In the genomic region with DNA sequence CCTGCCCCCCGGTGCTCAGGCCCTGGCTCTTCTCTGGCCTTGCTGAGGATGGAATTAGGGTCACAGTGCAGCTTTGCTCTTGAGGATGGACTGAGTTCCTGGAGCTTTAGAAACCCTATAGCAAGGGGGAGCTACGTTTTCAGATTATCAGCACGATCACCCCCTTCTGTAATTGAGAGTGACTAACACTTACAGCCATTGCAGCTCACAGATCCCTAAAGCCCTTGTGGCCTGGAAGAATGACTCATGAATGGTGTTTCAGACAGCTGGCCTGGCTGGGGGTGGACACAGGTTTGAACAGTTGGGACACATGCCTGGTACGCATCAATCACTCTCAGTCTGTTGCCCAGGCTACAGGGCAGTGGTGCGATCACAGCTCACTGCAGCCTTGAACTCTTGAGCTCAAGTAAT, we compare ENCODE assay signal across 10 cellular contexts.
DNase-seq lines count a peak whose midpoint lies in the region; ATAC-seq and TF ChIP-seq lines count a peak whose summit lies in the region.
"Had no signal": no experiment of that assay in that cellular context is flagged by ENCODE, and none has a peak within 500 bp of the region (broad histone marks: within the 10 kb centered on the region; RNA-seq: fewer than 3 reads in every experiment).

No MANE protein-coding gene starts in this region.

- peaks cover 7 to 23% of the 10 kb centered on the region in 2 donors for H3K27me3 Mint-ChIP-seq in CD8-positive, alpha-beta memory T cell

- H3K27ac ChIP-seq in gastroesophageal sphincter, result peak overlapping the region in 2 of 4 donors; percentile 41 to 48
- H3K27ac ChIP-seq in CD8-positive, alpha-beta memory T cell (ENCODE audit: low read depth, low read length), result no peak overlapping the region

- no peaks in the 10 kb centered on the region for H3K4me1 Mint-ChIP-seq in CD8-positive, alpha-beta memory T cell
- H3K4me1 Mint-ChIP-seq: naive B cell had no signal

- H3K4me1 ChIP-seq in gastroesophageal sphincter, result peaks cover 0 to 21% (median 3%) of the 10 kb centered on the region in 3 donors
- H3K4me1 ChIP-seq in CD8-positive, alpha-beta memory T cell (ENCODE audit: insufficient read depth, low read length), result no peaks in the 10 kb centered on the region

- POLR2A ChIA-PET in CD8-positive, alpha-beta memory T cell (lab: Charles Lee), result no interaction called here

- no peak for TF ChIP-seq POLR2A in gastroesophageal sphincter (IDR thresholded peaks at IDR 0.05)

- no peak for TF ChIP-seq EP300 in gastroesophageal sphincter (IDR thresholded peaks at IDR 0.05)

- no peaks in the 10 kb centered on the region for H3K36me3 Mint-ChIP-seq in CD8-positive, alpha-beta memory T cell
- H3K36me3 Mint-ChIP-seq: naive B cell had no signal

- in situ Hi-C loops in KBM-7 (cut with MboI; ENCODE audit: low pct_unique_long_range_greater_than_20kb, low sequenced_read_pairs), result no loop called here

- H3K4me3 ChIP-seq in HFF-Myc (replicated peaks; ENCODE audit: low read depth, low read length) (no peak overlapping the region), gastroesophageal sphincter (no peak overlapping the region)
- no peak overlapping the region for H3K4me3 ChIP-seq in CD8-positive, alpha-beta memory T cell (ENCODE audit: low read length)

- H3K36me3 ChIP-seq in gastroesophageal sphincter, result no peaks in the 10 kb centered on the region
- H3K36me3 ChIP-seq in CD8-positive, alpha-beta memory T cell (ENCODE audit: insufficient read depth, low read length), result no peaks in the 10 kb centered on the region

- peaks cover 0 to 7% (median 0%) of the 10 kb centered on the region in 3 donors for H3K9me3 ChIP-seq in gastroesophageal sphincter
- no peaks in the 10 kb centered on the region for H3K9me3 ChIP-seq in CD8-positive, alpha-beta memory T cell (ENCODE audit: low read length)

- H3K27me3 ChIP-seq in gastroesophageal sphincter, result no peaks in the 10 kb centered on the region
- no peaks in the 10 kb centered on the region for H3K27me3 ChIP-seq in CD8-positive, alpha-beta memory T cell (ENCODE audit: insufficient read depth, low read length, poor library complexity, severe bottlenecking)

- CTCF ChIA-PET in CD8-positive, alpha-beta memory T cell (lab: Charles Lee), result no interaction called here

- DNase-seq in HFF-Myc (ENCODE audit: extremely low read depth, low read depth) (peak; percentile 52), smooth muscle cell of the brain vasculature (ENCODE audit: low read depth, low spot score) (peak; percentile 23), head of caudate nucleus (no peak), KBM-7 (no peak)
- DNase-seq in CD8-positive, alpha-beta memory T cell, result no peak
- no peak for DNase-seq in activated naive CD4-positive, alpha-beta T cell (lab: John Stamatoyannopoulos, UW)
- DNase-seq: naive B cell, NCI-H187 had no signal

- TF ChIP-seq CTCF in HFF-Myc (IDR thresholded peaks at IDR 0.05; ENCODE audit: low read depth, low read length, missing control alignments) (no peak), gastroesophageal sphincter (IDR thresholded peaks at IDR 0.05) (no peak)

- peaks cover 0 to 5% (median 2%) of the 10 kb centered on the region in 5 donors for H3K9me3 Mint-ChIP-seq in CD8-positive, alpha-beta memory T cell

- WGBS in gastroesophageal sphincter (ENCODE audit: low coverage in 1 of 2), 2 donors, result 66 to 100% methylated on average over 1 to 4 of the region's 5 CpGs

- no peak overlapping the region for H3K4me3 Mint-ChIP-seq in CD8-positive, alpha-beta memory T cell
- H3K4me3 Mint-ChIP-seq: naive B cell had no signal

- intact Hi-C loops in head of caudate nucleus (cut with DNase I), result no loop called here

- ATAC-seq in SK-N-SH treated with all-trans-retinoic acid at 6 μM for 48 hours, result peak; percentile 87
- ATAC-seq in gastroesophageal sphincter, result peak; percentile 80

- H3K27ac Mint-ChIP-seq in CD8-positive, alpha-beta memory T cell, result no peak overlapping the region
- H3K27ac Mint-ChIP-seq: naive B cell had no signal

TF ChIP-seq in SK-N-SH treated with all-trans-retinoic acid at 6 μM for 48 hours, 23 proteins besides CTCF, POLR2A, EP300 and RAD21:
- no peak for TF ChIP-seq GLIS3 (CRISPR knock-in tag; IDR thresholded peaks at IDR 0.05)
- peak; percentile 32; the same call in 1 of the 2 replicates for TF ChIP-seq TCF4 (CRISPR knock-in tag; IDR thresholded peaks at IDR 0.05; ENCODE audit: borderline replicate concordance)
- peak; percentile 28; the same call in 1 of the 2 replicates for TF ChIP-seq PATZ1 (CRISPR knock-in tag; IDR thresholded peaks at IDR 0.05; ENCODE audit: borderline replicate concordance)
- TF ChIP-seq ZNF8 (CRISPR knock-in tag; IDR thresholded peaks at IDR 0.05), result peak; percentile 9; the same call in 1 of the 2 replicates
TF ChIP-seq in SK-N-SH treated with all-trans-retinoic acid at 6 μM for 48 hours: peak in this region for 3.

Comparison
In these comparisons a context has a peak if more than half of its experiments do, and no peak if none do; other contexts are left out.
1. DNase-seq: peak in HFF-Myc (single experiment) and smooth muscle cell of the brain vasculature (single experiment); none in head of caudate nucleus (0 of 42), CD8-positive, alpha-beta memory T cell (0 of 5), activated naive CD4-positive, alpha-beta T cell (0 of 4) and KBM-7 (single experiment).